ENCODE assay signal across 20 cellular contexts in genomic region chr6:125406771-125407170, GRCh38.
"Had no signal": no experiment of that assay in that cellular context is flagged by ENCODE, and none has a peak within 500 bp of the region (broad histone marks: within the 10 kb centered on the region; RNA-seq: fewer than 3 reads in every experiment).

No MANE protein-coding gene starts in this region.

- H3K4me1 ChIP-seq: left lung, lower lobe of right lung, pancreas, prostate gland, sigmoid colon, spleen, tibial nerve, uterus had no signal

- H3K36me3 ChIP-seq: left lung, lower lobe of right lung, pancreas, prostate gland, sigmoid colon, spleen, tibial nerve, uterus had no signal

- H3K9me3 ChIP-seq: lower lobe of right lung, mucosa of descending colon, pancreas, prostate gland, sigmoid colon, uterus had no signal

- H3K27ac ChIP-seq: left lung, lower lobe of right lung, pancreas, prostate gland, sigmoid colon, spleen, tibial nerve, uterus had no signal

- ATAC-seq: left colon; left lung; lower lobe of right lung; mucosa of descending colon; naive thymus-derived CD4-positive, alpha-beta T cell; natural killer cell treated with Interleukin-12 subunit alpha and Interleukin-12 subunit beta and Interleukin-15 and Interleukin-18, amount 100 ng/mL, for 72 hours; pancreas; right cardiac atrium; stimulated activated effector memory CD8-positive, alpha-beta T cell treated with anti-CD3 and anti-CD28 coated beads, Interleukin-12 subunit alpha, Interleukin-12 subunit beta, amount 100 ng/mL, for 72 hours had no signal

- H3K4me3 ChIP-seq: left lung, lower lobe of right lung, mucosa of descending colon, pancreas, prostate gland, sigmoid colon, spleen, tibial nerve, uterus had no signal

- DNase-seq: kidney; left colon; left lung; lower lobe of right lung; mesendoderm; mucosa of descending colon; naive thymus-derived CD4-positive, alpha-beta T cell; pancreas; retina; right cardiac atrium; sigmoid colon; small intestine; spleen; stimulated activated CD4-positive, alpha-beta T cell treated with anti-CD3 and anti-CD28 coated beads, Interleukin-4, amount 100 ng/mL, for 24 hours; stimulated activated naive CD4-positive, alpha-beta T cell; uterus had no signal

- H3K27me3 ChIP-seq: left lung, pancreas, sigmoid colon, spleen, tibial nerve, uterus had no signal
